In genomic region chr11:60989108-60989650, GRCh38 we compare ENCODE assay signal across 15 cellular contexts. TPM values are rescaled to one million over a fixed set of nuclear protein-coding genes. Genes with fewer than 3 reads are reported as not detected.
DNase-seq lines count a peak whose midpoint lies in the region; ATAC-seq and TF ChIP-seq lines count a peak whose summit lies in the region.
"Had no signal": no experiment of that assay in that cellular context is flagged by ENCODE, and none has a peak within 500 bp of the region (broad histone marks: within the 10 kb centered on the region; RNA-seq: fewer than 3 reads in every experiment).

No MANE protein-coding gene starts in this region.

- H3K4me1 ChIP-seq in Peyer's patch (peaks cover 0 to 17% (median 2%) of the 10 kb centered on the region in 4 donors), BE2C (no peaks in the 10 kb centered on the region)
- H3K4me1 ChIP-seq: vagina had no signal

- H3K36me3 ChIP-seq in Peyer's patch, result no peaks in the 10 kb centered on the region
- no peaks in the 10 kb centered on the region for H3K36me3 ChIP-seq in BE2C
- H3K36me3 ChIP-seq: vagina had no signal

- no peaks in the 10 kb centered on the region for H3K9me3 Mint-ChIP-seq in activated naive CD4-positive, alpha-beta T cell treated with anti-CD3 and anti-CD28 coated beads, Interleukin-2, amount 50 U/mL, for 24 hours
- no peaks in the 10 kb centered on the region for H3K9me3 Mint-ChIP-seq in activated naive CD8-positive, alpha-beta T cell treated with anti-CD3 and anti-CD28 coated beads for 36 hours
- no peaks in the 10 kb centered on the region for H3K9me3 Mint-ChIP-seq in stimulated activated naive B cell treated with anti-CD40 and anti-IgM and Interleukin-4, amounts not matched to agents 10 μg/mL and 1 μg/mL and 100 μg/mL, for 72 hours

- H3K27me3 ChIP-seq in Peyer's patch, result no peaks in the 10 kb centered on the region
- H3K27me3 ChIP-seq in BE2C, result no peaks in the 10 kb centered on the region
- H3K27me3 ChIP-seq: vagina had no signal

- H3K9me3 ChIP-seq in Peyer's patch, result no peaks in the 10 kb centered on the region
- H3K9me3 ChIP-seq in BE2C, result no peaks in the 10 kb centered on the region
- H3K9me3 ChIP-seq: vagina had no signal

- peak overlapping the region in 2 of 4 donors; percentile 42 to 77 for H3K27ac ChIP-seq in Peyer's patch
- H3K27ac ChIP-seq: vagina, VCaP had no signal

- ATAC-seq in stimulated activated naive B cell treated with anti-CD40 and anti-IgM and Interleukin-4, amounts not matched to agents 10 μg/mL and 1 μg/mL and 100 μg/mL, for 72 hours (replicated peaks), result peak; percentile 88 to 89
- no peak for ATAC-seq in GM21515 (IDR thresholded peaks at IDR 0.05; ENCODE audit: unreplicated experiment)

- no peak for TF ChIP-seq CTCF in Peyer's patch (IDR thresholded peaks at IDR 0.05)
- no peak for TF ChIP-seq CTCF in BE2C (IDR thresholded peaks at IDR 0.05; ENCODE audit: low read depth, low read length)

- peak overlapping the region; percentile 98 for H3K27ac Mint-ChIP-seq in activated naive CD4-positive, alpha-beta T cell treated with anti-CD3 and anti-CD28 coated beads, Interleukin-2, amount 50 U/mL, for 24 hours
- H3K27ac Mint-ChIP-seq in activated naive CD8-positive, alpha-beta T cell treated with anti-CD3 and anti-CD28 coated beads for 36 hours, result peak overlapping the region; percentile 93
- peak overlapping the region; percentile 80 for H3K27ac Mint-ChIP-seq in stimulated activated naive B cell treated with anti-CD40 and anti-IgM and Interleukin-4, amounts not matched to agents 10 μg/mL and 1 μg/mL and 100 μg/mL, for 72 hours

- H3K4me1 Mint-ChIP-seq in activated naive CD4-positive, alpha-beta T cell treated with anti-CD3 and anti-CD28 coated beads, Interleukin-2, amount 50 U/mL, for 24 hours, result peaks cover 79% of the 10 kb centered on the region
- peaks cover 86% of the 10 kb centered on the region for H3K4me1 Mint-ChIP-seq in activated naive CD8-positive, alpha-beta T cell treated with anti-CD3 and anti-CD28 coated beads for 36 hours
- H3K4me1 Mint-ChIP-seq in stimulated activated naive B cell treated with anti-CD40 and anti-IgM and Interleukin-4, amounts not matched to agents 10 μg/mL and 1 μg/mL and 100 μg/mL, for 72 hours, result peaks cover 31 to 34% of the 10 kb centered on the region in 2 donors

- no peaks in the 10 kb centered on the region for H3K27me3 Mint-ChIP-seq in activated naive CD4-positive, alpha-beta T cell treated with anti-CD3 and anti-CD28 coated beads, Interleukin-2, amount 50 U/mL, for 24 hours
- H3K27me3 Mint-ChIP-seq in activated naive CD8-positive, alpha-beta T cell treated with anti-CD3 and anti-CD28 coated beads for 36 hours, result no peaks in the 10 kb centered on the region
- H3K27me3 Mint-ChIP-seq in stimulated activated naive B cell treated with anti-CD40 and anti-IgM and Interleukin-4, amounts not matched to agents 10 μg/mL and 1 μg/mL and 100 μg/mL, for 72 hours, result no peaks in the 10 kb centered on the region

- no peak for TF ChIP-seq POLR2A in Peyer's patch (IDR thresholded peaks at IDR 0.05)

- H3K4me3 ChIP-seq in Peyer's patch, result no peak overlapping the region
- H3K4me3 ChIP-seq in BE2C (ENCODE audit: low read depth, low read length), result no peak overlapping the region
- H3K4me3 ChIP-seq: vagina had no signal

- H3K36me3 Mint-ChIP-seq in activated naive CD4-positive, alpha-beta T cell treated with anti-CD3 and anti-CD28 coated beads, Interleukin-2, amount 50 U/mL, for 24 hours, result peaks cover 34% of the 10 kb centered on the region
- H3K36me3 Mint-ChIP-seq in activated naive CD8-positive, alpha-beta T cell treated with anti-CD3 and anti-CD28 coated beads for 36 hours, result peaks cover 61% of the 10 kb centered on the region
- peaks cover 6 to 21% of the 10 kb centered on the region in 2 donors for H3K36me3 Mint-ChIP-seq in stimulated activated naive B cell treated with anti-CD40 and anti-IgM and Interleukin-4, amounts not matched to agents 10 μg/mL and 1 μg/mL and 100 μg/mL, for 72 hours

- no peak for DNase-seq in activated naive CD4-positive, alpha-beta T cell (lab: John Stamatoyannopoulos, UW)
- DNase-seq in Peyer's patch (peak; percentile 34 to 69 (median 68)), BE2C (no peak)
- DNase-seq in activated naive CD8-positive, alpha-beta T cell treated with anti-CD3 and anti-CD28 coated beads for 36 hours, result no peak
- no peak for DNase-seq in stimulated activated naive B cell treated with anti-CD40 and anti-IgM and Interleukin-4, amounts not matched to agents 10 μg/mL and 1 μg/mL and 100 μg/mL, for 72 hours
- no peak for DNase-seq in stimulated activated CD4-positive, alpha-beta T cell treated with anti-CD3 and anti-CD28 coated beads, Interleukin-2, amount 100 ng/mL, for 48 hours
- DNase-seq: EL, NCI-H187 treated with DMSO at 0.1 percent for 48 hours, NCI-H82, retina, SHP77 treated with DMSO at 0.1 percent for 48 hours had no signal

- H3K4me3 Mint-ChIP-seq in activated naive CD4-positive, alpha-beta T cell treated with anti-CD3 and anti-CD28 coated beads, Interleukin-2, amount 50 U/mL, for 24 hours, result peak overlapping the region; percentile 91
- H3K4me3 Mint-ChIP-seq in activated naive CD8-positive, alpha-beta T cell treated with anti-CD3 and anti-CD28 coated beads for 36 hours, result peak overlapping the region; percentile 75
- H3K4me3 Mint-ChIP-seq in stimulated activated naive B cell treated with anti-CD40 and anti-IgM and Interleukin-4, amounts not matched to agents 10 μg/mL and 1 μg/mL and 100 μg/mL, for 72 hours, result no peak overlapping the region

RNA-seq across cellular contexts. Expression of gene CD6, which starts 17.7 kb away (rescaled TPM):
- 10 to 100 TPM in 1 of 4 donors, 1 to 10 TPM in 3; 3.3 to 15.7 (median 4.7) TPM for total RNA-seq in Peyer's patch
- 100 to 1,000 TPM; 167 to 169 TPM for total RNA-seq in activated naive CD8-positive, alpha-beta T cell treated with anti-CD3 and anti-CD28 coated beads for 36 hours
- polyA plus RNA-seq in BE2C (2012; ENCODE audit: insufficient read depth, insufficient read length, low read depth), result not detected

RNA-seq across cellular contexts. Expression of gene SLC15A3, which starts 37.2 kb away (rescaled TPM):
- 10 to 100 TPM in 1 of 4 donors, 1 to 10 TPM in 3; 3.7 to 61.9 (median 8.8) TPM for total RNA-seq in Peyer's patch
- total RNA-seq in activated naive CD8-positive, alpha-beta T cell treated with anti-CD3 and anti-CD28 coated beads for 36 hours, result 1 to 10 TPM; 6.3 to 6.9 TPM
- not detected for polyA plus RNA-seq in BE2C (2012; ENCODE audit: insufficient read depth, insufficient read length, low read depth)

Comparison
In these comparisons a context has a peak if more than half of its experiments do, and no peak if none do; other contexts are left out.
1. H3K4me3 Mint-ChIP-seq: peak in activated naive CD4-positive, alpha-beta T cell treated with anti-CD3 and anti-CD28 coated beads, Interleukin-2, amount 50 U/mL, for 24 hours (single experiment) and activated naive CD8-positive, alpha-beta T cell treated with anti-CD3 and anti-CD28 coated beads for 36 hours (single experiment); none in stimulated activated naive B cell treated with anti-CD40 and anti-IgM and Interleukin-4, amounts not matched to agents 10 μg/mL and 1 μg/mL and 100 μg/mL, for 72 hours (0 of 2).
2. DNase-seq: peak in Peyer's patch (3 of 3); none in activated naive CD4-positive, alpha-beta T cell (0 of 4), activated naive CD8-positive, alpha-beta T cell treated with anti-CD3 and anti-CD28 coated beads for 36 hours (single experiment), stimulated activated naive B cell treated with anti-CD40 and anti-IgM and Interleukin-4, amounts not matched to agents 10 μg/mL and 1 μg/mL and 100 μg/mL, for 72 hours (single experiment), stimulated activated CD4-positive, alpha-beta T cell treated with anti-CD3 and anti-CD28 coated beads, Interleukin-2, amount 100 ng/mL, for 48 hours (0 of 2) and BE2C (single experiment).
3. RNA of gene CD6, which starts 17.7 kb away (total RNA-seq): 167 to 169 TPM in activated naive CD8-positive, alpha-beta T cell treated with anti-CD3 and anti-CD28 coated beads for 36 hours; 3.3 to 15.7 TPM in Peyer's patch; every median in the first group is over 10 times any median in the second.
4. Peak in every context shown above with its lines, with median percentiles within 50 percentile points of each other: H3K27ac Mint-ChIP-seq.